ENCODE assay signal across 2 cellular contexts in genomic region chr2:128589681-128590080, GRCh38.
TF ChIP-seq lines count a peak whose summit lies in the region.

No MANE protein-coding gene starts in this region.

TF ChIP-seq in GM23338, 12 proteins besides CTCF, POLR2A, EP300 and RAD21:
- TF ChIP-seq CREB1 (CRISPR knock-in tag; IDR thresholded peaks at IDR 0.05; ENCODE audit: low read depth): no peak
- TF ChIP-seq EZH2 (IDR thresholded peaks at IDR 0.05; ENCODE audit: low read depth, unreplicated experiment): no peak
- no peak for TF ChIP-seq JUNB (IDR thresholded peaks at IDR 0.05; ENCODE audit: unreplicated experiment)
- no peak for TF ChIP-seq NANOG (IDR thresholded peaks at IDR 0.05; ENCODE audit: borderline replicate concordance)
- no peak for TF ChIP-seq ZNF462 (CRISPR knock-in tag; IDR thresholded peaks at IDR 0.05)
- TF ChIP-seq STAT1 (IDR thresholded peaks at IDR 0.05; ENCODE audit: unreplicated experiment): no peak
- no peak for TF ChIP-seq EZH2phosphoT487 (IDR thresholded peaks at IDR 0.05; ENCODE audit: unreplicated experiment)
- TF ChIP-seq REST (IDR thresholded peaks at IDR 0.05; ENCODE audit: unreplicated experiment): no peak
- TF ChIP-seq POLR2AphosphoS5 (IDR thresholded peaks at IDR 0.05; ENCODE audit: low read depth): no peak
- TF ChIP-seq ETS1 (IDR thresholded peaks at IDR 0.05): no peak
- no peak for TF ChIP-seq ZNF331 (CRISPR knock-in tag; IDR thresholded peaks at IDR 0.05; ENCODE audit: low read depth)
- no peak for TF ChIP-seq ZNF114 (CRISPR knock-in tag; IDR thresholded peaks at IDR 0.05)

TF ChIP-seq in H1, 55 proteins besides CTCF, POLR2A, EP300 and RAD21:
- TF ChIP-seq MAX (IDR thresholded peaks at IDR 0.05) (0 out of 2 replicates have a peak, but pooled peaks have one; percentile 33), CEBPB (IDR thresholded peaks at IDR 0.05; ENCODE audit: low read depth, low read length) (no peak)
TF ChIP-seq in H1: peak in this region for 1.
